In the genomic region with DNA sequence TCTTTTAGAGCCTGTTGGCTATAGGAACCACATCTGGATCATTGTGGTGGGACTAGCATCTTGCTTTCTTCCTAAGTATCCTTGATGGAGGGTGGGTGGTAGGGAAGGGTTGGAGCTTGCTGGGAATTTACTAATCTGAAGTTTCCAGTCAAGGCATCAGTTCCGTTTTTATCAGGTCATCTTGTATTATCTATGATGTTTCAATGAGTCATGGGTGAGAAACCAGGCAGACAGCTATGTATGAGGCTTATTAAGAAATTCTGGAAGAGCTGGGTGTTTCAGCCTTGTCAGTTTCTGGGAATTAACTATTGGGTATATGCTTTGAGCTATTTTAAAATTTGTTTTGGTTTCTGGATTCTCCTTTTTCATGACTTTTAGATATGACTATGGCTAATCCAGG, we compare ENCODE assay signal across 11 cellular contexts. TPM values are rescaled to one million over a fixed set of nuclear protein-coding genes. Genes with fewer than 3 reads are reported as not detected.
DNase-seq lines count a peak whose midpoint lies in the region; ATAC-seq, FAIRE-seq and TF ChIP-seq lines count a peak whose summit lies in the region.
"Had no signal": no experiment of that assay in that cellular context is flagged by ENCODE, and none has a peak within 500 bp of the region (broad histone marks: within the 10 kb centered on the region; RNA-seq: fewer than 3 reads in every experiment).

No MANE protein-coding gene starts in this region.

- no peak for ATAC-seq in stimulated activated effector memory CD8-positive, alpha-beta T cell treated with anti-CD3 and anti-CD28 coated beads, Interleukin-12 subunit alpha, Interleukin-12 subunit beta, amount 100 ng/mL, for 72 hours
- ATAC-seq in Right ventricle myocardium inferior (no peak), HG03378 (IDR thresholded peaks at IDR 0.05; ENCODE audit: unreplicated experiment) (no peak)

- intact Hi-C loops in activated naive CD4-positive, alpha-beta T cell treated with anti-CD3 and anti-CD28 coated beads for 36 hours (cut with micrococcal nuclease): no loop called here
- intact Hi-C loops in Right ventricle myocardium inferior (cut with DNase I): no loop called here

- no peak for TF ChIP-seq CTCF in epithelial cell of esophagus (IDR thresholded peaks at IDR 0.05; ENCODE audit: insufficient read depth, low read depth, low read length, missing control alignments)

- CTCF ChIA-PET in activated naive CD4-positive, alpha-beta T cell treated with anti-CD3 and anti-CD28 coated beads for 36 hours (lab: Charles Lee): interaction anchor here (1.0 to 2.7 kb wide), 6 partner anchors 9 to 111 kb away, joined by 3 to 20 read pairs (median 4); a partner anchor contains a TSS

- H3K36me3 Mint-ChIP-seq in activated naive CD4-positive, alpha-beta T cell treated with anti-CD3 and anti-CD28 coated beads for 36 hours (ENCODE audit: low read depth): peaks cover 23% of the 10 kb centered on the region
- H3K36me3 Mint-ChIP-seq in stimulated activated effector memory CD8-positive, alpha-beta T cell treated with anti-CD3 and anti-CD28 coated beads, Interleukin-12 subunit alpha, Interleukin-12 subunit beta, amount 100 ng/mL, for 72 hours: peaks cover 96% of the 10 kb centered on the region

- FAIRE-seq in RCC 7860 (lab: Jason Lieb, UNC) (no peak), urothelium cell line (lab: Jason Lieb, UNC) (no peak)

- no peak overlapping the region for H3K4me3 Mint-ChIP-seq in activated naive CD4-positive, alpha-beta T cell treated with anti-CD3 and anti-CD28 coated beads for 36 hours
- H3K4me3 Mint-ChIP-seq in stimulated activated effector memory CD8-positive, alpha-beta T cell treated with anti-CD3 and anti-CD28 coated beads, Interleukin-12 subunit alpha, Interleukin-12 subunit beta, amount 100 ng/mL, for 72 hours: no peak overlapping the region
- H3K4me3 Mint-ChIP-seq: B cell had no signal

- peaks cover 13% of the 10 kb centered on the region for H3K4me1 Mint-ChIP-seq in activated naive CD4-positive, alpha-beta T cell treated with anti-CD3 and anti-CD28 coated beads for 36 hours (ENCODE audit: low read depth)
- H3K4me1 Mint-ChIP-seq in stimulated activated effector memory CD8-positive, alpha-beta T cell treated with anti-CD3 and anti-CD28 coated beads, Interleukin-12 subunit alpha, Interleukin-12 subunit beta, amount 100 ng/mL, for 72 hours: peaks cover 23% of the 10 kb centered on the region
- H3K4me1 Mint-ChIP-seq: B cell had no signal

- DNase-seq in activated naive CD4-positive, alpha-beta T cell treated with anti-CD3 and anti-CD28 coated beads for 36 hours: no peak
- no peak for DNase-seq in activated naive CD4-positive, alpha-beta T cell (lab: John Stamatoyannopoulos, UW)
- DNase-seq in RCC 7860 (ENCODE audit: low spot score) (peak; percentile 46), epithelial cell of esophagus (ENCODE audit: low read depth) (peak; percentile 94), Right ventricle myocardium inferior (ENCODE audit: missing footprints) (no peak), urothelium cell line (ENCODE audit: low spot score) (no peak)
- no peak for DNase-seq in stimulated activated effector memory CD8-positive, alpha-beta T cell treated with anti-CD3 and anti-CD28 coated beads, Interleukin-12 subunit alpha, Interleukin-12 subunit beta, amount 100 ng/mL, for 72 hours (ENCODE audit: low spot score in 2 of 2)

- peak overlapping the region; percentile 76 for H3K27ac Mint-ChIP-seq in activated naive CD4-positive, alpha-beta T cell treated with anti-CD3 and anti-CD28 coated beads for 36 hours
- peak overlapping the region; percentile 43 for H3K27ac Mint-ChIP-seq in stimulated activated effector memory CD8-positive, alpha-beta T cell treated with anti-CD3 and anti-CD28 coated beads, Interleukin-12 subunit alpha, Interleukin-12 subunit beta, amount 100 ng/mL, for 72 hours
- H3K27ac Mint-ChIP-seq: B cell had no signal

- no peak overlapping the region for H3K4me3 ChIP-seq in epithelial cell of esophagus (ENCODE audit: low read length)
- H3K4me3 ChIP-seq: coronary artery, lung had no signal

- no peaks in the 10 kb centered on the region for H3K27me3 Mint-ChIP-seq in activated naive CD4-positive, alpha-beta T cell treated with anti-CD3 and anti-CD28 coated beads for 36 hours (ENCODE audit: low read depth)
- H3K27me3 Mint-ChIP-seq: B cell had no signal

- no peaks in the 10 kb centered on the region for H3K9me3 Mint-ChIP-seq in activated naive CD4-positive, alpha-beta T cell treated with anti-CD3 and anti-CD28 coated beads for 36 hours
- H3K9me3 Mint-ChIP-seq in stimulated activated effector memory CD8-positive, alpha-beta T cell treated with anti-CD3 and anti-CD28 coated beads, Interleukin-12 subunit alpha, Interleukin-12 subunit beta, amount 100 ng/mL, for 72 hours: no peaks in the 10 kb centered on the region

RNA-seq across cellular contexts. Expression of a gene that starts 11.3 kb away (rescaled TPM):
- total RNA-seq in activated naive CD4-positive, alpha-beta T cell treated with anti-CD3 and anti-CD28 coated beads for 36 hours: 10 to 100 TPM; 32.8 to 34.3 TPM
- 48.2 TPM for total RNA-seq in Right ventricle myocardium inferior

RNA-seq across cellular contexts. Expression of a gene that starts 21.5 kb away (rescaled TPM):
- 1 to 10 TPM; 3.6 to 4.6 TPM for total RNA-seq in activated naive CD4-positive, alpha-beta T cell treated with anti-CD3 and anti-CD28 coated beads for 36 hours
- 1.2 TPM for total RNA-seq in Right ventricle myocardium inferior

RNA-seq across cellular contexts. Expression of a gene that starts 22.0 kb away (rescaled TPM):
- total RNA-seq in activated naive CD4-positive, alpha-beta T cell treated with anti-CD3 and anti-CD28 coated beads for 36 hours: 10 to 100 TPM; 17.3 to 20.4 TPM
- 7.0 TPM for total RNA-seq in Right ventricle myocardium inferior

RNA-seq across cellular contexts. Expression of a gene that starts 24.6 kb away (rescaled TPM):
- total RNA-seq in activated naive CD4-positive, alpha-beta T cell treated with anti-CD3 and anti-CD28 coated beads for 36 hours: under 1 TPM; 0.22 to 0.38 TPM
- total RNA-seq in Right ventricle myocardium inferior: 2.1 TPM

RNA-seq across cellular contexts. Expression of a gene that starts 27.0 kb away (rescaled TPM):
- 1 to 10 TPM; 5.4 to 6.1 TPM for total RNA-seq in activated naive CD4-positive, alpha-beta T cell treated with anti-CD3 and anti-CD28 coated beads for 36 hours
- 0.49 TPM for total RNA-seq in Right ventricle myocardium inferior

Comparison
In these comparisons a context has a peak if more than half of its experiments do, and no peak if none do; other contexts are left out.
1. DNase-seq: peak in RCC 7860 (single experiment) and epithelial cell of esophagus (single experiment); none in activated naive CD4-positive, alpha-beta T cell treated with anti-CD3 and anti-CD28 coated beads for 36 hours (single experiment), activated naive CD4-positive, alpha-beta T cell (0 of 4), stimulated activated effector memory CD8-positive, alpha-beta T cell treated with anti-CD3 and anti-CD28 coated beads, Interleukin-12 subunit alpha, Interleukin-12 subunit beta, amount 100 ng/mL, for 72 hours (0 of 2), Right ventricle myocardium inferior (single experiment) and urothelium cell line (single experiment).